ENCODE assay signal across 11 cellular contexts in the genomic region with DNA sequence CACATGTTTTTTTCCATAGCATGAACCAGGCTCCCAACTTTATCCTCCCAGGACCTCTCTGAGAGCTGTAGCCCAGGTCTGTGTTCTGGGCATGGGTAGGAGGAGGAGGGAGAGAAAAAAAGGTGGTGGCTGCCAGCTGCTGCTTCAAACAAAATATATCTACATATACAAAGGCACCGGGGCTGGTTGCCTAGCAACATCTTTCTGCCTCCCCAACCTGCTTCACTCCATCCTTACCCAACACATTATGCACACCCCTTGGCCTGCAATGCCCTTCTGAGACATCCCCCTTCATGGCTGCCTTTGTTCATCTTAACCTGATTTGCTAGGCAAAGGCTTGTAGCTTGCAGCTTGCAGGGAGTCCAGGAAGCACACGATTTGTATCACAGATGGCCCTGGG.
DNase-seq lines count a peak whose midpoint lies in the region; ATAC-seq lines count a peak whose summit lies in the region.
"Had no signal": no experiment of that assay in that cellular context is flagged by ENCODE, and none has a peak within 500 bp of the region (broad histone marks: within the 10 kb centered on the region; RNA-seq: fewer than 3 reads in every experiment).

No MANE protein-coding gene starts in this region.

- no peak for ATAC-seq in stimulated activated effector memory CD8-positive, alpha-beta T cell treated with anti-CD3 and anti-CD28 coated beads, Interleukin-12 subunit alpha, Interleukin-12 subunit beta, amount 100 ng/mL, for 72 hours
- no peak for ATAC-seq in GM19395 (IDR thresholded peaks at IDR 0.05; ENCODE audit: unreplicated experiment)
- ATAC-seq: activated CD8-positive, alpha-beta memory T cell treated with anti-CD3 and anti-CD28 coated beads, Interleukin-2, amount 10 ng/mL, durations not matched to agents 7 days and 5 days; PC-3 had no signal

- H3K27me3 Mint-ChIP-seq in activated naive CD4-positive, alpha-beta T cell treated with anti-CD3 and anti-CD28 coated beads, Interleukin-2, amount 10 ng/mL, durations not matched to agents 7 days and 5 days = peaks cover 8% of the 10 kb centered on the region

- peaks cover 36% of the 10 kb centered on the region for H3K4me1 Mint-ChIP-seq in activated naive CD4-positive, alpha-beta T cell treated with anti-CD3 and anti-CD28 coated beads, Interleukin-2, amount 10 ng/mL, durations not matched to agents 7 days and 5 days
- no peaks in the 10 kb centered on the region for H3K4me1 Mint-ChIP-seq in stimulated activated effector memory CD8-positive, alpha-beta T cell treated with anti-CD3 and anti-CD28 coated beads, Interleukin-12 subunit alpha, Interleukin-12 subunit beta, amount 100 ng/mL, for 72 hours

- CTCF ChIA-PET in activated naive CD4-positive, alpha-beta T cell treated with anti-CD3 and anti-CD28 coated beads, Interleukin-2, amount 10 ng/mL, durations not matched to agents 7 days and 5 days (lab: Charles Lee) = no interaction called here

- H3K4me3 Mint-ChIP-seq in activated naive CD4-positive, alpha-beta T cell treated with anti-CD3 and anti-CD28 coated beads, Interleukin-2, amount 10 ng/mL, durations not matched to agents 7 days and 5 days = no peak overlapping the region
- H3K4me3 Mint-ChIP-seq in stimulated activated effector memory CD8-positive, alpha-beta T cell treated with anti-CD3 and anti-CD28 coated beads, Interleukin-12 subunit alpha, Interleukin-12 subunit beta, amount 100 ng/mL, for 72 hours = no peak overlapping the region
- H3K4me3 Mint-ChIP-seq: activated CD8-positive, alpha-beta memory T cell treated with anti-CD3 and anti-CD28 coated beads, Interleukin-2, amount 10 ng/mL, durations not matched to agents 7 days and 5 days; HFFc6 had no signal

- peak overlapping the region; percentile 51 for H3K27ac Mint-ChIP-seq in activated naive CD4-positive, alpha-beta T cell treated with anti-CD3 and anti-CD28 coated beads, Interleukin-2, amount 10 ng/mL, durations not matched to agents 7 days and 5 days
- no peak overlapping the region for H3K27ac Mint-ChIP-seq in stimulated activated effector memory CD8-positive, alpha-beta T cell treated with anti-CD3 and anti-CD28 coated beads, Interleukin-12 subunit alpha, Interleukin-12 subunit beta, amount 100 ng/mL, for 72 hours
- H3K27ac Mint-ChIP-seq: activated CD8-positive, alpha-beta memory T cell treated with anti-CD3 and anti-CD28 coated beads, Interleukin-2, amount 10 ng/mL, durations not matched to agents 7 days and 5 days; HFFc6 had no signal

- H3K9me3 Mint-ChIP-seq in activated naive CD4-positive, alpha-beta T cell treated with anti-CD3 and anti-CD28 coated beads, Interleukin-2, amount 10 ng/mL, durations not matched to agents 7 days and 5 days = peaks cover 7% of the 10 kb centered on the region
- no peaks in the 10 kb centered on the region for H3K9me3 Mint-ChIP-seq in stimulated activated effector memory CD8-positive, alpha-beta T cell treated with anti-CD3 and anti-CD28 coated beads, Interleukin-12 subunit alpha, Interleukin-12 subunit beta, amount 100 ng/mL, for 72 hours
- H3K9me3 Mint-ChIP-seq: HFFc6 had no signal

- peaks cover 11% of the 10 kb centered on the region for H3K36me3 Mint-ChIP-seq in activated naive CD4-positive, alpha-beta T cell treated with anti-CD3 and anti-CD28 coated beads, Interleukin-2, amount 10 ng/mL, durations not matched to agents 7 days and 5 days
- no peaks in the 10 kb centered on the region for H3K36me3 Mint-ChIP-seq in stimulated activated effector memory CD8-positive, alpha-beta T cell treated with anti-CD3 and anti-CD28 coated beads, Interleukin-12 subunit alpha, Interleukin-12 subunit beta, amount 100 ng/mL, for 72 hours

- DNase-seq in stimulated activated CD4-positive, alpha-beta T cell treated with anti-CD3 and anti-CD28 coated beads, Interleukin-15, amount 100 ng/mL, for 24 hours = peak; percentile 17
- no peak for DNase-seq in stimulated activated CD4-positive, alpha-beta T cell treated with anti-CD3 and anti-CD28 coated beads, Interleukin-4, amount 100 ng/mL, for 1 hour
- DNase-seq in NCI-H510A (lab: John Stamatoyannopoulos, UW) = peak; percentile 35
- DNase-seq in activated naive CD4-positive, alpha-beta T cell treated with anti-CD3 and anti-CD28 coated beads, Interleukin-2, amount 10 ng/mL, durations not matched to agents 7 days and 5 days = peak; percentile 68
- DNase-seq in stimulated activated CD8-positive, alpha-beta memory T cell treated with anti-CD3 and anti-CD28 coated beads, Interleukin-7, amount 100 ng/mL, for 4 hours (ENCODE audit: low read depth in 2 of 2) = peak; percentile 1 to 2
- no peak for DNase-seq in stimulated activated effector memory CD8-positive, alpha-beta T cell treated with anti-CD3 and anti-CD28 coated beads, Interleukin-12 subunit alpha, Interleukin-12 subunit beta, amount 100 ng/mL, for 72 hours (ENCODE audit: low spot score in 2 of 2)
- DNase-seq in GM03348 (ENCODE audit: low spot score) = no peak
- DNase-seq: activated CD8-positive, alpha-beta memory T cell treated with anti-CD3 and anti-CD28 coated beads, Interleukin-2, amount 10 ng/mL, durations not matched to agents 7 days and 5 days; HFFc6; PC-3 had no signal

Comparison
In these comparisons a context has a peak if more than half of its experiments do, and no peak if none do; other contexts are left out.
1. DNase-seq: peak in stimulated activated CD4-positive, alpha-beta T cell treated with anti-CD3 and anti-CD28 coated beads, Interleukin-15, amount 100 ng/mL, for 24 hours (single experiment), NCI-H510A (single experiment), activated naive CD4-positive, alpha-beta T cell treated with anti-CD3 and anti-CD28 coated beads, Interleukin-2, amount 10 ng/mL, durations not matched to agents 7 days and 5 days (single experiment) and stimulated activated CD8-positive, alpha-beta memory T cell treated with anti-CD3 and anti-CD28 coated beads, Interleukin-7, amount 100 ng/mL, for 4 hours (2 of 2); none in stimulated activated CD4-positive, alpha-beta T cell treated with anti-CD3 and anti-CD28 coated beads, Interleukin-4, amount 100 ng/mL, for 1 hour (single experiment), stimulated activated effector memory CD8-positive, alpha-beta T cell treated with anti-CD3 and anti-CD28 coated beads, Interleukin-12 subunit alpha, Interleukin-12 subunit beta, amount 100 ng/mL, for 72 hours (0 of 2) and GM03348 (single experiment).